ENCODE assay signal across 17 cellular contexts in the genomic region with DNA sequence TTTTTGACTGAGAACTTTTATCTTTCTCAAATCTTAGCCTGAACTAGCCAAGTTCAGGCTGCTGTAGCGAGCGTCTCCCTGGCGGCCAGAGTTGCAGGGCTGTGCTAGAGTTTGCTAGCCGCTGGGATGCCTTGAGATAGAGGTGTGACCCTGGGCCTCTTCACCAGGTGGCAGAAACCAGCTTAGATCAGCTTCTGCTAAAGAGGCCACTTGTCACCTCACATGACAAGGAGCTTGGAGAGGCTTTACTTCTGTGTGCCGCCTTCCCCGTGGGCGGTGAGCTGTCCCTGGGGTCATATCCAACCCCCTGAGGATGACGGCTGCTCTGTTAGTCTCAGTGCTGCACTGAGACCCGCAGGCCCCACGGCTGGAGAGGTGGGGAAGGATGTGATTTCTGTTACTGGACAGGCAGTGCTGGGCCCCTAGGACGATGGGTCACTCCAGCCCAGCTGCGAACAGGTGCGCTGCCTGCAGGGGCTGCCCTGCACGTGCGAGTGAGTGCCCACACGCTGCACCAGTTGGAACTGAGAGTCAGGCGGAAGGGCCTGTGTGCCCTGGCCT.
DNase-seq lines count a peak whose midpoint lies in the region; TF ChIP-seq lines count a peak whose summit lies in the region.
"Had no signal": no experiment of that assay in that cellular context is flagged by ENCODE, and none has a peak within 500 bp of the region (broad histone marks: within the 10 kb centered on the region; RNA-seq: fewer than 3 reads in every experiment).

No MANE protein-coding gene starts in this region.

- H3K4me3 ChIP-seq in HUES64 (ENCODE audit: low read length) (no peak overlapping the region), neuronal stem cell (ENCODE audit: low read length in 2 of 2) (no peak overlapping the region), Caco-2 (ENCODE audit: low read depth, low read length) (no peak overlapping the region)
- H3K4me3 ChIP-seq: hepatocyte had no signal

- H2AFZ ChIP-seq in neuronal stem cell (ENCODE audit: low read length) = no peak overlapping the region
- H2AFZ ChIP-seq: hepatocyte had no signal

- no peak overlapping the region for H4K91ac ChIP-seq in neuronal stem cell (ENCODE audit: low read depth, low read length, poor library complexity)

- no peak overlapping the region for H2AK5ac ChIP-seq in neuronal stem cell (ENCODE audit: low read depth, low read length)

- peak overlapping the region; percentile 26 for H3K23ac ChIP-seq in neuronal stem cell (ENCODE audit: low read depth, low read length, poor library complexity)

- peaks cover 6% of the 10 kb centered on the region for H3K36me3 Mint-ChIP-seq in Caco-2 (ENCODE audit: insufficient read depth, unreplicated experiment)

- WGBS in HUES64 = 75% methylated on average over 17 of the region's 17 CpGs
- no CpG with 5 or more reads among the region's 17 CpGs for WGBS in neuronal stem cell (ENCODE audit: extremely low coverage in 2 of 2, insufficient read length in 2 of 2, insufficient replicate concordance in 1 of 2), 2 donors

- H3K36me3 ChIP-seq in HUES64 (ENCODE audit: insufficient read depth, low read length) (no peaks in the 10 kb centered on the region), neuronal stem cell (replicated peaks in 1 of 2; ENCODE audit: control insufficient read depth in 2 of 2, insufficient read depth in 2 of 2, low read length in 2 of 2) (peaks cover 0 to 10% of the 10 kb centered on the region in 2 donors), Caco-2 (ENCODE audit: control insufficient read depth, insufficient read depth, low read length) (no peaks in the 10 kb centered on the region; the same call in 1 of the 2 replicates)

- no peak overlapping the region for H3K27ac Mint-ChIP-seq in Caco-2 (ENCODE audit: unreplicated experiment)
- H3K27ac Mint-ChIP-seq: CD4-positive, alpha-beta T cell had no signal

- H3K79me1 ChIP-seq in neuronal stem cell (ENCODE audit: low read depth, low read length) = peaks cover 6% of the 10 kb centered on the region

- peaks cover 27% of the 10 kb centered on the region for H3K4me1 Mint-ChIP-seq in Caco-2 (ENCODE audit: low read depth, unreplicated experiment)

- no peak overlapping the region for H3K4me2 ChIP-seq in neuronal stem cell (ENCODE audit: insufficient read depth, low read length, poor library complexity, severe bottlenecking)
- H3K4me2 ChIP-seq: hepatocyte had no signal

- TF ChIP-seq CTCF in VCaP (conservative IDR thresholded peaks at IDR 0.05) = no peak
- no peak for TF ChIP-seq CTCF in Caco-2 (IDR thresholded peaks at IDR 0.05; ENCODE audit: insufficient read depth in 1 of 2, low read depth in 1 of 2, low read length in 1 of 2, severe bottlenecking in 1 of 2, unreplicated experiment in 1 of 2)

- H3K9me3 ChIP-seq in HUES64 (ENCODE audit: insufficient read depth, low read depth, low read length) (no peaks in the 10 kb centered on the region), neuronal stem cell (replicated peaks in 1 of 2; ENCODE audit: control insufficient read depth in 2 of 2, insufficient read depth in 1 of 2, low read depth in 1 of 2, low read length in 2 of 2) (peaks cover 0 to 16% of the 10 kb centered on the region in 2 donors), Caco-2 (no peaks in the 10 kb centered on the region)

- H2BK5ac ChIP-seq in neuronal stem cell (ENCODE audit: low read length) = no peak overlapping the region

- 0 out of 2 replicates have a peak overlapping the region, but pooled peaks have one; percentile 17 for H3K9ac ChIP-seq in HUES64 (ENCODE audit: low read depth, low read length)
- no peak overlapping the region for H3K9ac ChIP-seq in neuronal stem cell (ENCODE audit: low read depth, low read length, poor library complexity)

- H3K27ac ChIP-seq in HUES64 (ENCODE audit: low read depth, low read length) (peak overlapping the region; percentile 62; the same call in 1 of the 2 replicates), VCaP (peak overlapping the region; percentile 65), neuronal stem cell (replicated peaks; ENCODE audit: low read length) (no peak overlapping the region)
- H3K27ac ChIP-seq: hepatocyte had no signal

- POLR2A ChIA-PET in Caco-2 (lab: Charles Lee) = no interaction called here

- H3K27me3 ChIP-seq in HUES64 (ENCODE audit: insufficient read depth, low read length) (no peaks in the 10 kb centered on the region), neuronal stem cell (ENCODE audit: control insufficient read depth in 3 of 3, insufficient read depth in 3 of 3, low read depth in 1 of 3, low read length in 3 of 3) (no peaks in the 10 kb centered on the region), Caco-2 (replicated peaks; ENCODE audit: control insufficient read depth, insufficient read depth, low read length) (no peaks in the 10 kb centered on the region)
- H3K27me3 ChIP-seq: hepatocyte had no signal

- no peak overlapping the region for H3K4me3 Mint-ChIP-seq in Caco-2 (ENCODE audit: unreplicated experiment)
- H3K4me3 Mint-ChIP-seq: activated T-cell treated with anti-CD3 and anti-CD28 coated beads, Interleukin-2, amount 50 U/mL, for 4 hours; CD4-positive, alpha-beta T cell had no signal

- H3K14ac ChIP-seq in neuronal stem cell (ENCODE audit: low read length) = no peak overlapping the region

- CTCF ChIA-PET in Caco-2 (lab: Charles Lee) = interaction anchor here (1.9 kb wide), 1 partner anchor 10 kb away, joined by 5 read pairs; no protein-coding TSS in a partner anchor

- no peak overlapping the region for H2BK120ac ChIP-seq in neuronal stem cell (ENCODE audit: low read depth, low read length)

- no peak overlapping the region for H3K4ac ChIP-seq in neuronal stem cell (ENCODE audit: low read length)

- H3K9me3 Mint-ChIP-seq in Caco-2 (ENCODE audit: unreplicated experiment) = no peaks in the 10 kb centered on the region
- H3K9me3 Mint-ChIP-seq: activated T-cell treated with anti-CD3 and anti-CD28 coated beads, Interleukin-2, amount 50 U/mL, for 4 hours; CD4-positive, alpha-beta T cell had no signal

- H3K4me1 ChIP-seq in HUES64 (ENCODE audit: insufficient read depth, low read length) (peaks cover 61% of the 10 kb centered on the region), neuronal stem cell (ENCODE audit: control insufficient read depth in 2 of 2, insufficient read depth in 1 of 2, low read depth in 1 of 2, low read length in 2 of 2) (peaks cover 17 to 21% of the 10 kb centered on the region in 2 donors), Caco-2 (peaks cover 13% of the 10 kb centered on the region; the same call in 1 of the 2 replicates)

- no peak overlapping the region for H4K8ac ChIP-seq in neuronal stem cell (ENCODE audit: low read depth, low read length)

- H2BK15ac ChIP-seq in neuronal stem cell (ENCODE audit: low read length) = no peak overlapping the region

- H3K27me3 Mint-ChIP-seq in Caco-2 (ENCODE audit: insufficient read depth, unreplicated experiment) = no peaks in the 10 kb centered on the region
- H3K27me3 Mint-ChIP-seq: CD4-positive, alpha-beta T cell had no signal

- no TSS peak for BruUV-seq in Caco-2 (replicated peaks; lab: Mats Ljungman, UMichigan)

- DNase-seq in DMS79 treated with DMSO at 0.1 percent for 48 hours (lab: John Stamatoyannopoulos, UW) (peak; percentile 81), neuronal stem cell (ENCODE audit: low spot score) (no peak), NCI-H1105 (lab: John Stamatoyannopoulos, UW) (no peak), NCI-H526 treated with DMSO at 0.1 percent for 48 hours (lab: John Stamatoyannopoulos, UW) (no peak), Caco-2 (no peak)
- DNase-seq: activated CD4-positive, CD25-positive, alpha-beta regulatory T cell treated with anti-CD3 and anti-CD28 coated beads, Interleukin-2, amount 50 U/mL, for 72 hours; activated T-cell treated with anti-CD3 and anti-CD28 coated beads, Interleukin-2, amount 50 U/mL, for 4 hours; aorta; CD4-positive, alpha-beta T cell; left ventricle myocardium superior; occipital lobe; OCI-M1; small intestine; SW 1271 had no signal

- no peak overlapping the region for H2BK12ac ChIP-seq in neuronal stem cell (ENCODE audit: low read length)

- H3K18ac ChIP-seq in neuronal stem cell (ENCODE audit: low read length) = peak overlapping the region; percentile 9

- intact Hi-C loops in Caco-2 (cut with micrococcal nuclease; ENCODE audit: unreplicated experiment) = no loop called here
